Comparison of ENCODE assay signal across 22 cellular contexts in the genomic region with DNA sequence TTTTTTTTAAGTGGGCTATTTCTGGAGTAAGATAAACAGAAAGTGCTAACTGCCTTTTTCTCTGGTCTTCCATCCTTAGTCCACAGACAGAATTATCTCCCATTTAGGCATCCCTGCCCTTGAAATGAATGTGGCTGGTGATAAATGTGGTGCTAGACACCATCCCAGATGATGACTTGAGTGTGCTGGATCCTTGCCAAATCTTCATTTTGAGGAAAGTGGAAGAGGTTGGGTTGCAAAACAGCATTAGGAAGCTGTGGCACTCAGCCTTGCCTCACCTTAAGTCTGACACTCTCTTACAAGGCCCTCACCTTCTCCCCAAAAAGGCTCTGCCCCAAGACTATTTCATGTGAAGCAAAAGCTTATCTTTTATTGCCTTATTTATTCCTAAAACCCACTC. TPM values are rescaled to one million over a fixed set of nuclear protein-coding genes. Genes with fewer than 3 reads are reported as not detected.
DNase-seq lines count a peak whose midpoint lies in the region; ATAC-seq, FAIRE-seq and TF ChIP-seq lines count a peak whose summit lies in the region.
"Had no signal": no experiment of that assay in that cellular context is flagged by ENCODE, and none has a peak within 500 bp of the region (broad histone marks: within the 10 kb centered on the region; RNA-seq: fewer than 3 reads in every experiment).

No MANE protein-coding gene starts in this region.

- in situ Hi-C loops in KBM-7 (cut with MboI; ENCODE audit: low pct_unique_long_range_greater_than_20kb, low sequenced_read_pairs) = no loop called here

- no peak for TF ChIP-seq CTCF in bronchial epithelial cell (IDR thresholded peaks at IDR 0.05; ENCODE audit: insufficient read depth, low read length, severe bottlenecking)

- H3K4me3 ChIP-seq in bronchial epithelial cell (ENCODE audit: low read depth, low read length) = no peak overlapping the region
- H3K4me3 ChIP-seq: A549; BLaER1 treated with 17β-estradiol and CSF1 and Interleukin-3, amounts not matched to agents 10 nM and 100 nM; SJCRH30 had no signal

- H3K36me3 ChIP-seq in bronchial epithelial cell (ENCODE audit: control insufficient read depth, insufficient read depth, low read length) = no peaks in the 10 kb centered on the region
- H3K36me3 ChIP-seq: BLaER1 treated with 17β-estradiol and CSF1 and Interleukin-3, amounts not matched to agents 10 nM and 100 nM; SJCRH30 had no signal

- no peak for ATAC-seq in GM21786 (IDR thresholded peaks at IDR 0.05; ENCODE audit: unreplicated experiment)
- ATAC-seq: A549 had no signal

- no peaks in the 10 kb centered on the region for H3K27me3 ChIP-seq in bronchial epithelial cell (ENCODE audit: control insufficient read depth, insufficient read depth, low read length)
- H3K27me3 ChIP-seq: BLaER1 treated with 17β-estradiol and CSF1 and Interleukin-3, amounts not matched to agents 10 nM and 100 nM; SJCRH30 had no signal

- DNase-seq in NCI-H1417 (lab: John Stamatoyannopoulos, UW) (peak in 2 of 3 experiments; percentile 32 to 93), NCI-H1417 treated with DMSO at 0.1 percent for 48 hours (lab: John Stamatoyannopoulos, UW) (no peak), MV-4-11 (lab: John Stamatoyannopoulos, UW) (peak; percentile 6), NCI-H2171 treated with DMSO at 0.1 percent for 48 hours (lab: John Stamatoyannopoulos, UW) (peak; percentile 51), bronchial epithelial cell (ENCODE audit: low read depth) (peak; percentile 53), hypothalamus (lab: John Stamatoyannopoulos, UW) (no peak), KBM-7 (no peak)
- DNase-seq: CD8-positive, alpha-beta memory T cell; EL; NCI-H1436; NCI-H2081; NCI-H446 treated with DMSO at 0.1 percent for 48 hours; NK-92 treated with Interleukin-12 subunit alpha and Interleukin-12 subunit beta, amount 100 ng/mL, for 24 hours; SJCRH30; SW 1271 had no signal

- FAIRE-seq in bronchial epithelial cell (lab: Jason Lieb, UNC) = no peak
- FAIRE-seq: A549, H1 had no signal

RNA-seq across cellular contexts. Expression of a gene that starts 19.2 kb away (rescaled TPM):
- total RNA-seq in bronchial epithelial cell = 0.53 and 1.9 TPM in 2 replicates
- total RNA-seq: CD8-positive, alpha-beta memory T cell; H1; OCI-LY7; RPMI7951; T-helper 2 cell treated with Interferon-gamma antibody and Interleukin-4, amounts not matched to agents 100 ng/mL and 5 ng/mL, for 36 hours had no signal

Comparison
In these comparisons a context has a peak if more than half of its experiments do, and no peak if none do; other contexts are left out.
1. DNase-seq: peak in NCI-H1417 (2 of 3), MV-4-11 (single experiment), NCI-H2171 treated with DMSO at 0.1 percent for 48 hours (single experiment) and bronchial epithelial cell (single experiment); none in NCI-H1417 treated with DMSO at 0.1 percent for 48 hours (single experiment), hypothalamus (0 of 51) and KBM-7 (single experiment).